1 cellular context compared by ENCODE assay signal in the genomic region with DNA sequence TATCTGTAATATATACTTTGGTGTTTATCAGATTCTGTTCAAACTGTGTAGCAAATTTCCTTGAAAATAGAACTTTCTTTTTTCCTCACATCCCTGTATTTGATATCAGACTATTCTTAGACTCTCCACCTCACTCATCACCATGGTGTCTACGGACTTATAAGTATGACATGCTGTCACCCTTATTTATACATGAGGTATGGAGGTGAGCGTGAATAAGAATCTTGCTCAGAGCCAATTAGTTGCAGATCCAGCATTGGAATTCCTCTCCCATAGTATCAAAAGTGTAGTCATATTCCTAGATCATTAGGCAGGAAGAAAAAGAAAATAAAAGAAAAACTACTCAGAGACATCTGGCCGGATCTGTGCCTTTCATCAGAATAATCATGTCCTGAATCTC.
TF ChIP-seq lines count a peak whose summit lies in the region.

No MANE protein-coding gene starts in this region.

TF ChIP-seq in HCT116, 20 proteins besides CTCF, POLR2A, EP300 and RAD21 (continued from another document):
- TF ChIP-seq, protein P1, sequence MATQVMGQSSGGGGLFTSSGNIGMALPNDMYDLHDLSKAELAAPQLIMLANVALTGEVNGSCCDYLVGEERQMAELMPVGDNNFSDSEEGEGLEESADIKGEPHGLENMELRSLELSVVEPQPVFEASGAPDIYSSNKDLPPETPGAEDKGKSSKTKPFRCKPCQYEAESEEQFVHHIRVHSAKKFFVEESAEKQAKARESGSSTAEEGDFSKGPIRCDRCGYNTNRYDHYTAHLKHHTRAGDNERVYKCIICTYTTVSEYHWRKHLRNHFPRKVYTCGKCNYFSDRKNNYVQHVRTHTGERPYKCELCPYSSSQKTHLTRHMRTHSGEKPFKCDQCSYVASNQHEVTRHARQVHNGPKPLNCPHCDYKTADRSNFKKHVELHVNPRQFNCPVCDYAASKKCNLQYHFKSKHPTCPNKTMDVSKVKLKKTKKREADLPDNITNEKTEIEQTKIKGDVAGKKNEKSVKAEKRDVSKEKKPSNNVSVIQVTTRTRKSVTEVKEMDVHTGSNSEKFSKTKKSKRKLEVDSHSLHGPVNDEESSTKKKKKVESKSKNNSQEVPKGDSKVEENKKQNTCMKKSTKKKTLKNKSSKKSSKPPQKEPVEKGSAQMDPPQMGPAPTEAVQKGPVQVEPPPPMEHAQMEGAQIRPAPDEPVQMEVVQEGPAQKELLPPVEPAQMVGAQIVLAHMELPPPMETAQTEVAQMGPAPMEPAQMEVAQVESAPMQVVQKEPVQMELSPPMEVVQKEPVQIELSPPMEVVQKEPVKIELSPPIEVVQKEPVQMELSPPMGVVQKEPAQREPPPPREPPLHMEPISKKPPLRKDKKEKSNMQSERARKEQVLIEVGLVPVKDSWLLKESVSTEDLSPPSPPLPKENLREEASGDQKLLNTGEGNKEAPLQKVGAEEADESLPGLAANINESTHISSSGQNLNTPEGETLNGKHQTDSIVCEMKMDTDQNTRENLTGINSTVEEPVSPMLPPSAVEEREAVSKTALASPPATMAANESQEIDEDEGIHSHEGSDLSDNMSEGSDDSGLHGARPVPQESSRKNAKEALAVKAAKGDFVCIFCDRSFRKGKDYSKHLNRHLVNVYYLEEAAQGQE (IDR thresholded peaks at IDR 0.05; ENCODE audit: low read depth): no peak
- TF ChIP-seq JUND (IDR thresholded peaks at IDR 0.05): no peak
- no peak for TF ChIP-seq EGR1 (IDR thresholded peaks at IDR 0.05; ENCODE audit: low read depth)
- TF ChIP-seq POLR2AphosphoS5 (IDR thresholded peaks at IDR 0.05; ENCODE audit: low read depth, low read length): no peak
- TF ChIP-seq, protein P2, sequence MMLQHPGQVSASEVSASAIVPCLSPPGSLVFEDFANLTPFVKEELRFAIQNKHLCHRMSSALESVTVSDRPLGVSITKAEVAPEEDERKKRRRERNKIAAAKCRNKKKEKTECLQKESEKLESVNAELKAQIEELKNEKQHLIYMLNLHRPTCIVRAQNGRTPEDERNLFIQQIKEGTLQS (IDR thresholded peaks at IDR 0.05): no peak
- TF ChIP-seq, protein P3, sequence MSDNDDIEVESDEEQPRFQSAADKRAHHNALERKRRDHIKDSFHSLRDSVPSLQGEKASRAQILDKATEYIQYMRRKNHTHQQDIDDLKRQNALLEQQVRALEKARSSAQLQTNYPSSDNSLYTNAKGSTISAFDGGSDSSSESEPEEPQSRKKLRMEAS (IDR thresholded peaks at IDR 0.05): no peak
- TF ChIP-seq CEBPB (IDR thresholded peaks at IDR 0.05; ENCODE audit: low read depth): no peak
- TF ChIP-seq ZNF274 (IDR thresholded peaks at IDR 0.05; ENCODE audit: low read depth, low read length): no peak
- no peak for TF ChIP-seq SIN3A (IDR thresholded peaks at IDR 0.05; ENCODE audit: low read depth)
- TF ChIP-seq FOSL1 (IDR thresholded peaks at IDR 0.05; ENCODE audit: low read depth): no peak
- TF ChIP-seq CBX3 (IDR thresholded peaks at IDR 0.05; ENCODE audit: low read depth): no peak
